1 cellular context compared by ENCODE assay signal in the genomic region with DNA sequence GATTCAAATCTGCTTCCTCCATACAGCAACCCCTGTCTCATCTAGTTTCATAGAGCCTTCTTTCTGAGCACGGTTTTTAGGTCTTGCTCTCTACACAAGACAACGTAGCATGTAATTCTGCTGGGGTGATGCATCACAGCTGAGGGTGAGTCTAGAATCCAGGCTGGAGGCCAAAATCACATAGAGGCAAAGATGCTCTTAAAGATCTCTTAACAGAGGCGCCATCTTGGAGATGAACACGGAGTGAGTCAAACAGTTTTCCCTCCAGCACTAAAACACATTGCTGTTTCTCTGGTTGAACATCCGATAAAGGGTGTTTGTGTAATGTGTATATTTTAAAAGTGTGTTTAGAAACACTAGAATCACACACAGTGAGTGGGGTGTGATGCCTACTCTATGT.
TF ChIP-seq lines count a peak whose summit lies in the region.

No MANE protein-coding gene starts in this region.

TF ChIP-seq in H1, 55 proteins besides CTCF, POLR2A, EP300 and RAD21 (continued from another document):
- TF ChIP-seq, protein P1, sequence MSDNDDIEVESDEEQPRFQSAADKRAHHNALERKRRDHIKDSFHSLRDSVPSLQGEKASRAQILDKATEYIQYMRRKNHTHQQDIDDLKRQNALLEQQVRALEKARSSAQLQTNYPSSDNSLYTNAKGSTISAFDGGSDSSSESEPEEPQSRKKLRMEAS (IDR thresholded peaks at IDR 0.05): no peak
- TF ChIP-seq RXRA (IDR thresholded peaks at IDR 0.05; ENCODE audit: insufficient read depth, low read depth, low read length): no peak
- TF ChIP-seq, protein P2, sequence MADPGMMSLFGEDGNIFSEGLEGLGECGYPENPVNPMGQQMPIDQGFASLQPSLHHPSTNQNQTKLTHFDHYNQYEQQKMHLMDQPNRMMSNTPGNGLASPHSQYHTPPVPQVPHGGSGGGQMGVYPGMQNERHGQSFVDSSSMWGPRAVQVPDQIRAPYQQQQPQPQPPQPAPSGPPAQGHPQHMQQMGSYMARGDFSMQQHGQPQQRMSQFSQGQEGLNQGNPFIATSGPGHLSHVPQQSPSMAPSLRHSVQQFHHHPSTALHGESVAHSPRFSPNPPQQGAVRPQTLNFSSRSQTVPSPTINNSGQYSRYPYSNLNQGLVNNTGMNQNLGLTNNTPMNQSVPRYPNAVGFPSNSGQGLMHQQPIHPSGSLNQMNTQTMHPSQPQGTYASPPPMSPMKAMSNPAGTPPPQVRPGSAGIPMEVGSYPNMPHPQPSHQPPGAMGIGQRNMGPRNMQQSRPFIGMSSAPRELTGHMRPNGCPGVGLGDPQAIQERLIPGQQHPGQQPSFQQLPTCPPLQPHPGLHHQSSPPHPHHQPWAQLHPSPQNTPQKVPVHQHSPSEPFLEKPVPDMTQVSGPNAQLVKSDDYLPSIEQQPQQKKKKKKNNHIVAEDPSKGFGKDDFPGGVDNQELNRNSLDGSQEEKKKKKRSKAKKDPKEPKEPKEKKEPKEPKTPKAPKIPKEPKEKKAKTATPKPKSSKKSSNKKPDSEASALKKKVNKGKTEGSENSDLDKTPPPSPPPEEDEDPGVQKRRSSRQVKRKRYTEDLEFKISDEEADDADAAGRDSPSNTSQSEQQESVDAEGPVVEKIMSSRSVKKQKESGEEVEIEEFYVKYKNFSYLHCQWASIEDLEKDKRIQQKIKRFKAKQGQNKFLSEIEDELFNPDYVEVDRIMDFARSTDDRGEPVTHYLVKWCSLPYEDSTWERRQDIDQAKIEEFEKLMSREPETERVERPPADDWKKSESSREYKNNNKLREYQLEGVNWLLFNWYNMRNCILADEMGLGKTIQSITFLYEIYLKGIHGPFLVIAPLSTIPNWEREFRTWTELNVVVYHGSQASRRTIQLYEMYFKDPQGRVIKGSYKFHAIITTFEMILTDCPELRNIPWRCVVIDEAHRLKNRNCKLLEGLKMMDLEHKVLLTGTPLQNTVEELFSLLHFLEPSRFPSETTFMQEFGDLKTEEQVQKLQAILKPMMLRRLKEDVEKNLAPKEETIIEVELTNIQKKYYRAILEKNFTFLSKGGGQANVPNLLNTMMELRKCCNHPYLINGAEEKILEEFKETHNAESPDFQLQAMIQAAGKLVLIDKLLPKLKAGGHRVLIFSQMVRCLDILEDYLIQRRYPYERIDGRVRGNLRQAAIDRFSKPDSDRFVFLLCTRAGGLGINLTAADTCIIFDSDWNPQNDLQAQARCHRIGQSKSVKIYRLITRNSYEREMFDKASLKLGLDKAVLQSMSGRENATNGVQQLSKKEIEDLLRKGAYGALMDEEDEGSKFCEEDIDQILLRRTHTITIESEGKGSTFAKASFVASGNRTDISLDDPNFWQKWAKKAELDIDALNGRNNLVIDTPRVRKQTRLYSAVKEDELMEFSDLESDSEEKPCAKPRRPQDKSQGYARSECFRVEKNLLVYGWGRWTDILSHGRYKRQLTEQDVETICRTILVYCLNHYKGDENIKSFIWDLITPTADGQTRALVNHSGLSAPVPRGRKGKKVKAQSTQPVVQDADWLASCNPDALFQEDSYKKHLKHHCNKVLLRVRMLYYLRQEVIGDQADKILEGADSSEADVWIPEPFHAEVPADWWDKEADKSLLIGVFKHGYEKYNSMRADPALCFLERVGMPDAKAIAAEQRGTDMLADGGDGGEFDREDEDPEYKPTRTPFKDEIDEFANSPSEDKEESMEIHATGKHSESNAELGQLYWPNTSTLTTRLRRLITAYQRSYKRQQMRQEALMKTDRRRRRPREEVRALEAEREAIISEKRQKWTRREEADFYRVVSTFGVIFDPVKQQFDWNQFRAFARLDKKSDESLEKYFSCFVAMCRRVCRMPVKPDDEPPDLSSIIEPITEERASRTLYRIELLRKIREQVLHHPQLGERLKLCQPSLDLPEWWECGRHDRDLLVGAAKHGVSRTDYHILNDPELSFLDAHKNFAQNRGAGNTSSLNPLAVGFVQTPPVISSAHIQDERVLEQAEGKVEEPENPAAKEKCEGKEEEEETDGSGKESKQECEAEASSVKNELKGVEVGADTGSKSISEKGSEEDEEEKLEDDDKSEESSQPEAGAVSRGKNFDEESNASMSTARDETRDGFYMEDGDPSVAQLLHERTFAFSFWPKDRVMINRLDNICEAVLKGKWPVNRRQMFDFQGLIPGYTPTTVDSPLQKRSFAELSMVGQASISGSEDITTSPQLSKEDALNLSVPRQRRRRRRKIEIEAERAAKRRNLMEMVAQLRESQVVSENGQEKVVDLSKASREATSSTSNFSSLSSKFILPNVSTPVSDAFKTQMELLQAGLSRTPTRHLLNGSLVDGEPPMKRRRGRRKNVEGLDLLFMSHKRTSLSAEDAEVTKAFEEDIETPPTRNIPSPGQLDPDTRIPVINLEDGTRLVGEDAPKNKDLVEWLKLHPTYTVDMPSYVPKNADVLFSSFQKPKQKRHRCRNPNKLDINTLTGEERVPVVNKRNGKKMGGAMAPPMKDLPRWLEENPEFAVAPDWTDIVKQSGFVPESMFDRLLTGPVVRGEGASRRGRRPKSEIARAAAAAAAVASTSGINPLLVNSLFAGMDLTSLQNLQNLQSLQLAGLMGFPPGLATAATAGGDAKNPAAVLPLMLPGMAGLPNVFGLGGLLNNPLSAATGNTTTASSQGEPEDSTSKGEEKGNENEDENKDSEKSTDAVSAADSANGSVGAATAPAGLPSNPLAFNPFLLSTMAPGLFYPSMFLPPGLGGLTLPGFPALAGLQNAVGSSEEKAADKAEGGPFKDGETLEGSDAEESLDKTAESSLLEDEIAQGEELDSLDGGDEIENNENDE (IDR thresholded peaks at IDR 0.05; ENCODE audit: insufficient replicate concordance, low read length): no peak
- TF ChIP-seq JUND (IDR thresholded peaks at IDR 0.05; ENCODE audit: low read length): no peak
- no peak for TF ChIP-seq SP2 (IDR thresholded peaks at IDR 0.05; ENCODE audit: low read length)
- no peak for TF ChIP-seq BACH1 (IDR thresholded peaks at IDR 0.05; ENCODE audit: low read length)
- no peak for TF ChIP-seq TAF1 (IDR thresholded peaks at IDR 0.05; ENCODE audit: low read depth, low read length)
- TF ChIP-seq, protein P3, sequence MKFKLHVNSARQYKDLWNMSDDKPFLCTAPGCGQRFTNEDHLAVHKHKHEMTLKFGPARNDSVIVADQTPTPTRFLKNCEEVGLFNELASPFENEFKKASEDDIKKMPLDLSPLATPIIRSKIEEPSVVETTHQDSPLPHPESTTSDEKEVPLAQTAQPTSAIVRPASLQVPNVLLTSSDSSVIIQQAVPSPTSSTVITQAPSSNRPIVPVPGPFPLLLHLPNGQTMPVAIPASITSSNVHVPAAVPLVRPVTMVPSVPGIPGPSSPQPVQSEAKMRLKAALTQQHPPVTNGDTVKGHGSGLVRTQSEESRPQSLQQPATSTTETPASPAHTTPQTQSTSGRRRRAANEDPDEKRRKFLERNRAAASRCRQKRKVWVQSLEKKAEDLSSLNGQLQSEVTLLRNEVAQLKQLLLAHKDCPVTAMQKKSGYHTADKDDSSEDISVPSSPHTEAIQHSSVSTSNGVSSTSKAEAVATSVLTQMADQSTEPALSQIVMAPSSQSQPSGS (IDR thresholded peaks at IDR 0.05; ENCODE audit: low read length): no peak
- TF ChIP-seq GTF2F1 (IDR thresholded peaks at IDR 0.05; ENCODE audit: borderline replicate concordance, low read depth, low read length): no peak
- no peak for TF ChIP-seq EZH2 (IDR thresholded peaks at IDR 0.05; ENCODE audit: low read depth, low read length, severe bottlenecking)
- no peak for TF ChIP-seq SP4 (IDR thresholded peaks at IDR 0.05; ENCODE audit: low read length)
